In genomic region chr5:99675974-99676373, GRCh38 we compare ENCODE assay signal across 22 cellular contexts.
"Had no signal": no experiment of that assay in that cellular context is flagged by ENCODE, and none has a peak within 500 bp of the region (broad histone marks: within the 10 kb centered on the region; RNA-seq: fewer than 3 reads in every experiment).

No MANE protein-coding gene starts in this region.

- H3K4me3 ChIP-seq: colonic mucosa, esophagus muscularis mucosa, gastroesophageal sphincter, heart right ventricle, left lung, lung had no signal

- FAIRE-seq: endothelial cell of umbilical vein, islet of Langerhans, keratinocyte had no signal

- H3K36me3 ChIP-seq: colonic mucosa, esophagus muscularis mucosa, gastroesophageal sphincter, heart right ventricle, left lung had no signal

- H3K36me3 Mint-ChIP-seq: memory B cell; naive thymus-derived CD4-positive, alpha-beta T cell had no signal

- H3K4me1 Mint-ChIP-seq: memory B cell had no signal

- H3K27ac Mint-ChIP-seq: dendritic cell treated with granulocyte-macrophage colony-stimulating factor and Interleukin-4, amounts not matched to agents 40 ng/mL and 50 ng/mL, for 4 days; memory B cell; naive thymus-derived CD4-positive, alpha-beta T cell had no signal

- H3K27ac ChIP-seq: colonic mucosa, esophagus muscularis mucosa, foreskin keratinocyte, gastroesophageal sphincter, heart right ventricle, left lung had no signal

- H3K9me3 Mint-ChIP-seq: dendritic cell treated with granulocyte-macrophage colony-stimulating factor and Interleukin-4, amounts not matched to agents 40 ng/mL and 50 ng/mL, for 4 days had no signal

- ATAC-seq: foreskin keratinocyte; gastroesophageal sphincter; heart right ventricle; left cardiac atrium; left lung; left ventricle myocardium superior; naive thymus-derived CD4-positive, alpha-beta T cell had no signal

- DNase-seq: colonic mucosa; cortex of kidney; effector memory CD4-positive, alpha-beta T cell; foreskin keratinocyte; head of caudate nucleus; heart right ventricle; hippocampal formation; left cardiac atrium; left lung; left ventricle myocardium superior; mammary epithelial cell; mesendoderm; midbrain; naive thymus-derived CD4-positive, alpha-beta T cell had no signal

- H3K4me1 ChIP-seq: colonic mucosa, esophagus muscularis mucosa, foreskin keratinocyte, gastroesophageal sphincter, heart right ventricle, left lung had no signal

- H3K27me3 ChIP-seq: colonic mucosa, esophagus muscularis mucosa, foreskin keratinocyte, gastroesophageal sphincter, heart right ventricle, left lung had no signal

- H3K27me3 Mint-ChIP-seq: dendritic cell treated with granulocyte-macrophage colony-stimulating factor and Interleukin-4, amounts not matched to agents 40 ng/mL and 50 ng/mL, for 4 days; memory B cell; naive thymus-derived CD4-positive, alpha-beta T cell had no signal

- H3K4me3 Mint-ChIP-seq: dendritic cell treated with granulocyte-macrophage colony-stimulating factor and Interleukin-4, amounts not matched to agents 40 ng/mL and 50 ng/mL, for 4 days; memory B cell; naive thymus-derived CD4-positive, alpha-beta T cell had no signal
